22 cellular contexts compared by ENCODE assay signal in genomic region chr20:48019496-48019895, GRCh38.
"Had no signal": no experiment of that assay in that cellular context is flagged by ENCODE, and none has a peak within 500 bp of the region (broad histone marks: within the 10 kb centered on the region; RNA-seq: fewer than 3 reads in every experiment).

No MANE protein-coding gene starts in this region.

- H3K4me1 ChIP-seq: gastrocnemius medialis, heart left ventricle, parathyroid adenoma, spleen, testis, upper lobe of left lung had no signal

- H3K27me3 ChIP-seq: brain microvascular endothelial cell, gastrocnemius medialis, sigmoid colon, testis, upper lobe of left lung had no signal

- H3K9me3 ChIP-seq: mucosa of descending colon, sigmoid colon, testis, upper lobe of left lung had no signal

- DNase-seq: activated CD4-positive, alpha-beta T cell treated with anti-CD3 and anti-CD28 coated beads for 48 hours; activated CD4-positive, CD25-positive, alpha-beta regulatory T cell; activated CD8-positive, alpha-beta T cell treated with anti-CD3 and anti-CD28 coated beads for 36 hours; activated naive CD4-positive, alpha-beta T cell treated with Interleukin-2 at 50 U/mL for 16 hours; activated T-cell treated with anti-CD3 and anti-CD28 coated beads, Interleukin-2, amount 50 U/mL, for 1 hour; gastrocnemius medialis; left ventricle myocardium superior; mucosa of descending colon; naive B cell; sigmoid colon; spleen; stimulated activated CD4-positive, alpha-beta T cell treated with anti-CD3 and anti-CD28 coated beads, Interleukin-4, amount 100 ng/mL, for 4 hours; T-cell; testis; upper lobe of left lung had no signal

- H3K36me3 ChIP-seq: brain microvascular endothelial cell, gastrocnemius medialis, heart left ventricle, sigmoid colon, spleen, upper lobe of left lung had no signal

- ATAC-seq: activated CD8-positive, alpha-beta T cell treated with anti-CD3 and anti-CD28 coated beads for 36 hours; gastrocnemius medialis; left ventricle myocardium superior; mucosa of descending colon; stimulated activated memory B cell treated with anti-CD40 and anti-IgM and Interleukin-4, amounts not matched to agents 10 μg/mL and 1 μg/mL and 100 μg/mL, for 72 hours; T-cell had no signal

- H3K4me1 Mint-ChIP-seq: memory B cell, T-cell had no signal

- H3K4me3 Mint-ChIP-seq: activated CD8-positive, alpha-beta T cell treated with anti-CD3 and anti-CD28 coated beads for 36 hours; memory B cell; naive B cell; stimulated activated memory B cell treated with anti-CD40 and anti-IgM and Interleukin-4, amounts not matched to agents 10 μg/mL and 1 μg/mL and 100 μg/mL, for 72 hours; T-cell had no signal

- H3K27ac Mint-ChIP-seq: activated CD8-positive, alpha-beta T cell treated with anti-CD3 and anti-CD28 coated beads for 36 hours; activated T-helper 2 cell treated with anti-CD3 and anti-CD28 coated beads, Interferon-gamma antibody, Interleukin-2, Interleukin-4, amounts not matched to agents 10 μg/mL and 5 μg/mL and 100 μg/mL, durations not matched to agents 14 hours and 24 hours and 36 hours; memory B cell; T-cell had no signal

- H3K27ac ChIP-seq: brain microvascular endothelial cell, coronary artery, parathyroid adenoma, sigmoid colon, spleen, testis, upper lobe of left lung had no signal

- H3K36me3 Mint-ChIP-seq: T-cell had no signal

- H2AFZ ChIP-seq: parathyroid adenoma had no signal

- H3K4me3 ChIP-seq: coronary artery, gastrocnemius medialis, heart left ventricle, mucosa of descending colon, sigmoid colon, spleen, testis, upper lobe of left lung had no signal

- H3K9ac ChIP-seq: parathyroid adenoma had no signal

- H3K79me2 ChIP-seq: parathyroid adenoma had no signal
